ENCODE assay signal across 8 cellular contexts in genomic region chr11:61162092-61162935, GRCh38. TPM values are rescaled to one million over a fixed set of nuclear protein-coding genes. Genes with fewer than 3 reads are reported as not detected.
A peak's percentile ranks its signal among the peaks of the same experiment; 100 is the strongest.
DNase-seq lines count a peak whose midpoint lies in the region; ATAC-seq, FAIRE-seq and TF ChIP-seq lines count a peak whose summit lies in the region.

No MANE protein-coding gene starts in this region.

- no peak for TF ChIP-seq CTCF in bronchial epithelial cell (IDR thresholded peaks at IDR 0.05; ENCODE audit: insufficient read depth, low read length, severe bottlenecking)
- no peak for TF ChIP-seq CTCF in lower lobe of right lung (IDR thresholded peaks at IDR 0.05)

- H3K9me3 ChIP-seq in BLaER1 (no peaks in the 10 kb centered on the region; the same call in 1 of the 2 replicates), lower lobe of right lung (no peaks in the 10 kb centered on the region)

- peak overlapping the region; percentile 94 for H3K27ac ChIP-seq in BLaER1
- peak overlapping the region; percentile 98 for H3K27ac ChIP-seq in lower lobe of right lung
- peak overlapping the region; percentile 85 for H3K27ac ChIP-seq in temporal lobe (ENCODE audit: low read depth, low read length)

- peaks cover 9% of the 10 kb centered on the region; the same call in 1 of the 2 replicates for H4K20me1 ChIP-seq in BLaER1

- peak overlapping the region; percentile 87 for H3K4me2 ChIP-seq in BLaER1

- H3K27me3 ChIP-seq in BLaER1 (no peaks in the 10 kb centered on the region), bronchial epithelial cell (ENCODE audit: control insufficient read depth, insufficient read depth, low read length) (no peaks in the 10 kb centered on the region), lower lobe of right lung (ENCODE audit: low read depth) (no peaks in the 10 kb centered on the region)

- no peak for FAIRE-seq in bronchial epithelial cell (lab: Jason Lieb, UNC)

- peak overlapping the region; percentile 83 for H3K9ac ChIP-seq in BLaER1

- ATAC-seq in lower lobe of right lung: peak in 1 of 2 donors; percentile 1

- intact Hi-C loops in lower lobe of right lung (cut with DNase I): no loop called here

- DNase-seq in HCEC 1CT (peak; percentile 25), OCI-M2 (lab: John Stamatoyannopoulos, UW; ENCODE audit: unreplicated experiment) (peak; percentile 17), bronchial epithelial cell (ENCODE audit: low read depth) (peak; percentile 70), lower lobe of right lung (no peak), D341Med (ENCODE audit: low spot score) (no peak), ecto neural progenitor cell (ENCODE audit: low spot score) (no peak)

- H3K36me3 ChIP-seq in BLaER1 (no peaks in the 10 kb centered on the region), bronchial epithelial cell (ENCODE audit: control insufficient read depth, insufficient read depth, low read length) (no peaks in the 10 kb centered on the region), lower lobe of right lung (peaks cover 3% of the 10 kb centered on the region)

- H3K4me1 ChIP-seq in BLaER1 (peaks cover 22% of the 10 kb centered on the region), lower lobe of right lung (peaks cover 34% of the 10 kb centered on the region)

- peak overlapping the region; percentile 76 for H3K4me3 ChIP-seq in BLaER1
- peak overlapping the region; percentile 62 for H3K4me3 ChIP-seq in bronchial epithelial cell (ENCODE audit: low read depth, low read length)
- H3K4me3 ChIP-seq in lower lobe of right lung: peak overlapping the region; percentile 61

RNA-seq across cellular contexts. Expression of gene VPS37C, which starts 1.1 kb away (rescaled TPM):
- total RNA-seq in bronchial epithelial cell (8.7 and 11.3 TPM in 2 replicates), lower lobe of right lung (39.7 TPM), temporal lobe (3.4 TPM)

RNA-seq across cellular contexts. Expression of gene PGA3, which starts 41.0 kb away (rescaled TPM):
- total RNA-seq in bronchial epithelial cell (not detected in 2 replicates), lower lobe of right lung (1.3 TPM), temporal lobe (0.49 TPM)

RNA-seq across cellular contexts. Expression of gene PGA4, which starts 59.8 kb away (rescaled TPM):
- total RNA-seq in bronchial epithelial cell (not detected in 2 replicates), lower lobe of right lung (0.83 TPM), temporal lobe (0.74 TPM)

Comparison
In these comparisons a context has a peak if more than half of its experiments do, and no peak if none do; other contexts are left out.
1. DNase-seq: peak in HCEC 1CT (single experiment), OCI-M2 (single experiment) and bronchial epithelial cell (single experiment); none in lower lobe of right lung (single experiment), D341Med (single experiment) and ecto neural progenitor cell (single experiment).
2. Peak in every context shown above with its lines, with median percentiles within 50 percentile points of each other: H3K27ac ChIP-seq and H3K4me3 ChIP-seq.